In the genomic region with DNA sequence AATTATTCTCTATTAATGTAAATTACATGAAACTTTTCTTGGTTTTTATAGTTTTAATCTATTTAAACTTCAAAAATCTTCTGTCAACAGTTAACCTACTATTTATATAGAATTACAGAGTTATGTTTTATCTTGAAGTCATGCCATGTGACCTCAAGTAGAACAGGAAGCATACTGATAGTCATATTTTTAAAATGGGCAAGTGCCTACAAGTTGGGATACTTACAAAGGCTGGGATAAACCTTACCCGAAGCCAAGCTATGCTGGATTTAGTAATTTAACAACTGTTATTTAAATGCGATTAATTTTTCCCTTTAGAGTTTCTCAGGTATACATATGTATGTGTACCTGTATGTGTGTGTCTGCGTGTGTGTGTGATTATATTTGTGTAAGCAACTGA, we compare ENCODE assay signal across 23 cellular contexts.
"Had no signal": no experiment of that assay in that cellular context is flagged by ENCODE, and none has a peak within 500 bp of the region (broad histone marks: within the 10 kb centered on the region; RNA-seq: fewer than 3 reads in every experiment).

No MANE protein-coding gene starts in this region.

- H3K4me1 ChIP-seq: gastroesophageal sphincter, neural progenitor cell, parathyroid adenoma, right lobe of liver, upper lobe of right lung, uterus had no signal

- H3K27me3 ChIP-seq: gastroesophageal sphincter, neural progenitor cell, right lobe of liver, transverse colon, upper lobe of right lung, uterus had no signal

- FAIRE-seq: colon, small intestine had no signal

- ATAC-seq: gastroesophageal sphincter; left lobe of liver; naive thymus-derived CD4-positive, alpha-beta T cell; right lobe of liver; stimulated activated naive B cell treated with anti-CD40 and anti-IgM and Interleukin-4, amounts not matched to agents 10 μg/mL and 1 μg/mL and 100 μg/mL, for 72 hours had no signal

- H3K4me3 ChIP-seq: gastroesophageal sphincter, lung, neural progenitor cell, right lobe of liver, transverse colon, upper lobe of right lung, uterus had no signal

- H3K36me3 ChIP-seq: gastroesophageal sphincter, neural progenitor cell, right lobe of liver, transverse colon, upper lobe of right lung, uterus had no signal

- H3K27ac ChIP-seq: gastroesophageal sphincter, neural progenitor cell, parathyroid adenoma, right lobe of liver, transverse colon, upper lobe of right lung, uterus had no signal

- DNase-seq: cerebellar nuclear complex; effector memory CD4-positive, alpha-beta T cell; foreskin fibroblast; glutamatergic neuron; hypothalamus; immature natural killer cell; mesenchymal stem cell; midbrain; naive thymus-derived CD4-positive, alpha-beta T cell; right lobe of liver; stimulated activated CD4-positive, alpha-beta T cell treated with anti-CD3 and anti-CD28 coated beads, Interleukin-15, amount 100 ng/mL, for 24 hours; stimulated activated CD4-positive, alpha-beta T cell treated with anti-CD3 and anti-CD28 coated beads, Interleukin-2, amount 100 ng/mL, for 48 hours; stimulated activated naive B cell treated with anti-CD40 and anti-IgM and Interleukin-4, amounts not matched to agents 10 μg/mL and 1 μg/mL and 100 μg/mL, for 72 hours; upper lobe of right lung; uterus had no signal
